In genomic region chr14:35826218-35826951, GRCh38 we compare ENCODE assay signal across 8 cellular contexts. TPM values are rescaled to one million over a fixed set of nuclear protein-coding genes. Genes with fewer than 3 reads are reported as not detected.
DNase-seq lines count a peak whose midpoint lies in the region; ATAC-seq and TF ChIP-seq lines count a peak whose summit lies in the region.

Gene BRMS1L, plus strand, starts transcription at chr14:35826338. Its CDS starts 179 bp downstream, at chr14:35826517.

- H3K4me1 Mint-ChIP-seq in activated naive CD8-positive, alpha-beta T cell treated with anti-CD3 and anti-CD28 coated beads, Interleukin-2, amount 10 ng/mL, durations not matched to agents 7 days and 5 days = peaks cover 22% of the 10 kb centered on the region

- peaks cover 7% of the 10 kb centered on the region for H3K36me3 Mint-ChIP-seq in activated naive CD8-positive, alpha-beta T cell treated with anti-CD3 and anti-CD28 coated beads, Interleukin-2, amount 10 ng/mL, durations not matched to agents 7 days and 5 days

- POLR2A ChIA-PET in activated naive CD8-positive, alpha-beta T cell treated with anti-CD3 and anti-CD28 coated beads, Interleukin-2, amount 10 ng/mL, durations not matched to agents 7 days and 5 days (lab: Charles Lee) = interaction anchor here (0.5 to 1.3 kb wide), 5 partner anchors 10 to 842 kb away, joined by 3 to 6 read pairs (median 4); partner anchors contain the start of gene RALGAPA1

- H3K4me2 ChIP-seq in osteoblast (ENCODE audit: insufficient read depth, low read length) = peak within 1 kb of the TSS; percentile 87

- peak within 1 kb of the TSS; percentile 100 for H2AFZ ChIP-seq in osteoblast (ENCODE audit: low read length)

- H3K27ac ChIP-seq in osteoblast (ENCODE audit: low read depth, low read length) (peak within 1 kb of the TSS; percentile 96), thoracic aorta (peak within 1 kb of the TSS; percentile 98 to 100)

- H3K4me3 ChIP-seq in GM12864 (ENCODE audit: low read depth, low read length) = peak within 1 kb of the TSS; percentile 71
- peak within 1 kb of the TSS; percentile 99 for H3K4me3 ChIP-seq in osteoblast (ENCODE audit: insufficient read depth, low read length)
- peak within 1 kb of the TSS; percentile 100 for H3K4me3 ChIP-seq in thoracic aorta

- H3K79me2 ChIP-seq in osteoblast (ENCODE audit: insufficient read depth, low read length) = peaks cover 7% of the 10 kb centered on the region

- H3K9me3 Mint-ChIP-seq in activated naive CD8-positive, alpha-beta T cell treated with anti-CD3 and anti-CD28 coated beads, Interleukin-2, amount 10 ng/mL, durations not matched to agents 7 days and 5 days = no peaks in the 10 kb centered on the region

- peak within 1 kb of the TSS; percentile 93 for H3K27ac Mint-ChIP-seq in activated naive CD8-positive, alpha-beta T cell treated with anti-CD3 and anti-CD28 coated beads, Interleukin-2, amount 10 ng/mL, durations not matched to agents 7 days and 5 days

- ATAC-seq in HG02678 (IDR thresholded peaks at IDR 0.05; ENCODE audit: unreplicated experiment) (peak; percentile 95), thoracic aorta (ENCODE audit: insufficient number of reproducible peaks, low FRiP score, low read depth) (peak; percentile 98)
- ATAC-seq in activated naive CD8-positive, alpha-beta T cell treated with anti-CD3 and anti-CD28 coated beads, Interleukin-2, amount 10 ng/mL, durations not matched to agents 7 days and 5 days (ENCODE audit: low read depth) = peak; percentile 98

- H3K4me3 Mint-ChIP-seq in activated naive CD8-positive, alpha-beta T cell treated with anti-CD3 and anti-CD28 coated beads, Interleukin-2, amount 10 ng/mL, durations not matched to agents 7 days and 5 days = peak within 1 kb of the TSS; percentile 86

- TF ChIP-seq CTCF in GM12864 (IDR thresholded peaks at IDR 0.05; ENCODE audit: low read depth, low read length, missing control alignments) (no peak), osteoblast (IDR thresholded peaks at IDR 0.05; ENCODE audit: extremely low read depth, low read depth, low read length) (no peak), thoracic aorta (IDR thresholded peaks at IDR 0.05) (peak; percentile 8)

- intact Hi-C loops in head of caudate nucleus (cut with DNase I) = loop anchor here (10.0 kb wide), 1 partner anchor 422 kb away; the partner anchor contains the start of gene NFKBIA

- H3K27me3 Mint-ChIP-seq in activated naive CD8-positive, alpha-beta T cell treated with anti-CD3 and anti-CD28 coated beads, Interleukin-2, amount 10 ng/mL, durations not matched to agents 7 days and 5 days = no peaks in the 10 kb centered on the region

- H3K36me3 ChIP-seq in osteoblast (ENCODE audit: insufficient read depth, low read length) (no peaks in the 10 kb centered on the region), thoracic aorta (no peaks in the 10 kb centered on the region)

- H3K27me3 ChIP-seq in osteoblast (ENCODE audit: insufficient read depth, low read length) (no peaks in the 10 kb centered on the region), thoracic aorta (replicated peaks; ENCODE audit: insufficient read depth) (no peaks in the 10 kb centered on the region)

- H3K9me3 ChIP-seq in osteoblast (ENCODE audit: low read depth, low read length) (no peaks in the 10 kb centered on the region), thoracic aorta (no peaks in the 10 kb centered on the region)

- peak; percentile 97 for DNase-seq in GM12864 (ENCODE audit: low read depth)
- peak; percentile 99 for DNase-seq in NCI-H1105 treated with DMSO at 0.1 percent for 48 hours (lab: John Stamatoyannopoulos, UW)
- peak; percentile 83 for DNase-seq in SKM-1 treated with dmso at 0.1 percent for 144 hours (lab: John Stamatoyannopoulos, UW; ENCODE audit: unreplicated experiment)
- peak; percentile 95 for DNase-seq in activated naive CD8-positive, alpha-beta T cell treated with anti-CD3 and anti-CD28 coated beads, Interleukin-2, amount 10 ng/mL, durations not matched to agents 7 days and 5 days
- peak; percentile 91 to 100 (median 99) for DNase-seq in head of caudate nucleus
- DNase-seq in osteoblast (ENCODE audit: insufficient read length, low spot score, missing footprints) = peak; percentile 100
- DNase-seq in thoracic aorta (ENCODE audit: low spot score) = peak; percentile 95

- H3K4me1 ChIP-seq in osteoblast (ENCODE audit: insufficient read depth, low read length) (peaks cover 3% of the 10 kb centered on the region), thoracic aorta (ENCODE audit: control insufficient read depth in 1 of 2, low read depth in 2 of 2) (peaks cover 0 to 11% of the 10 kb centered on the region in 2 donors)

- peaks cover 2% of the 10 kb centered on the region for H4K20me1 ChIP-seq in osteoblast (ENCODE audit: insufficient read depth, low read length)

RNA-seq across cellular contexts. Expression of gene BRMS1L, which starts in this region (rescaled TPM):
- total RNA-seq in activated naive CD8-positive, alpha-beta T cell treated with anti-CD3 and anti-CD28 coated beads, Interleukin-2, amount 10 ng/mL, durations not matched to agents 7 days and 5 days = 1 to 10 TPM; 5.0 to 7.8 TPM
- 3.6 and 5.0 TPM in 2 replicates for total RNA-seq in osteoblast
- total RNA-seq in thoracic aorta = 10 to 100 TPM in 1 of 2 donors, 1 to 10 TPM in 1; 5.0 to 12.8 TPM

Comparison
In these comparisons a context has a peak if more than half of its experiments do, and no peak if none do; other contexts are left out.
1. Peak in every context shown above with its lines: DNase-seq, ATAC-seq, H3K4me3 ChIP-seq and H3K27ac ChIP-seq.